Comparison of ENCODE assay signal across 8 cellular contexts in genomic region chr17:19263621-19264010, GRCh38. TPM values are rescaled to one million over a fixed set of nuclear protein-coding genes. Genes with fewer than 3 reads are reported as not detected.
A peak's percentile ranks its signal among the peaks of the same experiment; 100 is the strongest.
DNase-seq lines count a peak whose midpoint lies in the region; ATAC-seq and TF ChIP-seq lines count a peak whose summit lies in the region.

No MANE protein-coding gene starts in this region.

- peaks cover 13% of the 10 kb centered on the region for H3K4me1 ChIP-seq in RWPE2 (ENCODE audit: insufficient read depth, poor library complexity, severe bottlenecking)
- peaks cover 35 to 91% (median 64%) of the 10 kb centered on the region in 3 donors for H3K4me1 ChIP-seq in esophagus squamous epithelium
- peaks cover 63% of the 10 kb centered on the region for H3K4me1 ChIP-seq in muscle layer of colon (ENCODE audit: insufficient read depth, low read length)
- peaks cover 48% of the 10 kb centered on the region for H3K4me1 ChIP-seq in upper lobe of right lung
- no peaks in the 10 kb centered on the region for H3K4me1 ChIP-seq in CD8-positive, alpha-beta T cell (ENCODE audit: insufficient read depth, low read length)

- H3K27ac Mint-ChIP-seq in CD8-positive, alpha-beta T cell = no peak overlapping the region

- H3K36me3 Mint-ChIP-seq in CD8-positive, alpha-beta T cell = no peaks in the 10 kb centered on the region

- intact Hi-C loops in esophagus squamous epithelium (cut with DNase I) (no loop called here), upper lobe of right lung (cut with DNase I) (no loop called here)
- intact Hi-C loops in CD8-positive, alpha-beta T cell (cut with DNase I, micrococcal nuclease) = no loop called here

- H3K9me3 ChIP-seq in RWPE2 (ENCODE audit: severe bottlenecking) = no peaks in the 10 kb centered on the region
- no peaks in the 10 kb centered on the region for H3K9me3 ChIP-seq in esophagus squamous epithelium
- no peaks in the 10 kb centered on the region for H3K9me3 ChIP-seq in muscle layer of colon (ENCODE audit: low read length)
- H3K9me3 ChIP-seq in upper lobe of right lung = no peaks in the 10 kb centered on the region
- H3K9me3 ChIP-seq in CD8-positive, alpha-beta T cell (ENCODE audit: low read length) = no peaks in the 10 kb centered on the region

- no peak overlapping the region for H3K9ac ChIP-seq in muscle layer of colon (ENCODE audit: low read length)

- peaks cover 35% of the 10 kb centered on the region for H3K27me3 Mint-ChIP-seq in CD8-positive, alpha-beta T cell (ENCODE audit: low read depth)

- POLR2A ChIA-PET in CD8-positive, alpha-beta T cell (lab: Charles Lee) = no interaction called here

- TF ChIP-seq POLR2A in esophagus squamous epithelium (IDR thresholded peaks at IDR 0.05) = no peak

- H3K4me1 Mint-ChIP-seq in CD8-positive, alpha-beta T cell (ENCODE audit: low read depth) = no peaks in the 10 kb centered on the region

- ATAC-seq in RWPE2 (ENCODE audit: low read depth) (peak; percentile 36; the same call in 1 of the 3 replicates), upper lobe of right lung (peak; percentile 4), GM18861 (IDR thresholded peaks at IDR 0.05; ENCODE audit: unreplicated experiment) (no peak), GM19452 (IDR thresholded peaks at IDR 0.05; ENCODE audit: unreplicated experiment) (no peak)
- ATAC-seq in CD8-positive, alpha-beta T cell = no peak

- 17 to 32% methylated on average over 2 to 3 of the region's 3 CpGs for WGBS in esophagus squamous epithelium, 2 donors

- CTCF ChIA-PET in CD8-positive, alpha-beta T cell (lab: Charles Lee) = no interaction called here

- H3K4me3 Mint-ChIP-seq in CD8-positive, alpha-beta T cell = no peak overlapping the region

- TF ChIP-seq CTCF in RWPE2 (IDR thresholded peaks at IDR 0.05; ENCODE audit: poor library complexity, severe bottlenecking) (no peak), esophagus squamous epithelium (IDR thresholded peaks at IDR 0.05) (no peak), upper lobe of right lung (IDR thresholded peaks at IDR 0.05) (no peak)
- TF ChIP-seq CTCF in CD8-positive, alpha-beta T cell (IDR thresholded peaks at IDR 0.05) = no peak

- H3K4me3 ChIP-seq in RWPE2 (ENCODE audit: severe bottlenecking) (no peak overlapping the region), esophagus squamous epithelium (peak overlapping the region in 1 of 4 donors; percentile 15), muscle layer of colon (ENCODE audit: low read depth in 1 of 2, low read length in 2 of 2) (no peak overlapping the region), upper lobe of right lung (no peak overlapping the region)
- H3K4me3 ChIP-seq in CD8-positive, alpha-beta T cell (ENCODE audit: low read depth, low read length) = no peak overlapping the region

- H3K36me3 ChIP-seq in RWPE2 (ENCODE audit: low read depth) = peaks cover 4% of the 10 kb centered on the region; the same call in 1 of the 2 replicates
- H3K36me3 ChIP-seq in esophagus squamous epithelium = no peaks in the 10 kb centered on the region
- H3K36me3 ChIP-seq in muscle layer of colon (ENCODE audit: insufficient read depth, low read length) = no peaks in the 10 kb centered on the region
- no peaks in the 10 kb centered on the region for H3K36me3 ChIP-seq in upper lobe of right lung
- H3K36me3 ChIP-seq in CD8-positive, alpha-beta T cell (ENCODE audit: insufficient read depth, low read length) = no peaks in the 10 kb centered on the region

- H3K9me3 Mint-ChIP-seq in CD8-positive, alpha-beta T cell = no peaks in the 10 kb centered on the region

- no peaks in the 10 kb centered on the region for H3K27me3 ChIP-seq in RWPE2 (ENCODE audit: insufficient read depth, poor library complexity, severe bottlenecking)
- no peaks in the 10 kb centered on the region for H3K27me3 ChIP-seq in esophagus squamous epithelium
- no peaks in the 10 kb centered on the region for H3K27me3 ChIP-seq in muscle layer of colon (ENCODE audit: control insufficient read depth in 1 of 2, insufficient read depth in 2 of 2, low read length in 2 of 2)
- H3K27me3 ChIP-seq in upper lobe of right lung = no peaks in the 10 kb centered on the region
- H3K27me3 ChIP-seq in CD8-positive, alpha-beta T cell (ENCODE audit: insufficient read depth, low read length) = peaks cover 4% of the 10 kb centered on the region

- DNase-seq in RWPE2 (ENCODE audit: low spot score) (no peak), esophagus squamous epithelium (lab: John Stamatoyannopoulos, UW) (no peak), upper lobe of right lung (no peak), Kasumi-1 (lab: John Stamatoyannopoulos, UW) (no peak)
- no peak for DNase-seq in CD8-positive, alpha-beta T cell

- H3K27ac ChIP-seq in RWPE2 (ENCODE audit: poor library complexity, severe bottlenecking) (no peak overlapping the region), esophagus squamous epithelium (peak overlapping the region; percentile 57 to 89 (median 76)), muscle layer of colon (ENCODE audit: low read depth, low read length) (peak overlapping the region; percentile 94), upper lobe of right lung (peak overlapping the region; percentile 76)
- no peak overlapping the region for H3K27ac ChIP-seq in CD8-positive, alpha-beta T cell (ENCODE audit: low read depth, low read length)

RNA-seq across cellular contexts. Expression of gene EPN2, which starts 26.4 kb away (rescaled TPM):
- 10 to 100 TPM; 24.2 to 61.4 (median 56.1) TPM for total RNA-seq in esophagus squamous epithelium
- total RNA-seq in upper lobe of right lung = 54.5 TPM
- total RNA-seq in CD8-positive, alpha-beta T cell = 10 to 100 TPM in 1 of 2 experiments, 1 to 10 TPM in 1; 9.9 to 11.8 TPM

Comparison
In these comparisons a context has a peak if more than half of its experiments do, and no peak if none do; other contexts are left out.
1. ATAC-seq: peak in RWPE2 (single experiment) and upper lobe of right lung (single experiment); none in CD8-positive, alpha-beta T cell (single experiment), GM18861 (single experiment) and GM19452 (single experiment).
2. H3K27ac ChIP-seq: peak in esophagus squamous epithelium (4 of 4), muscle layer of colon (single experiment) and upper lobe of right lung (single experiment); none in RWPE2 (single experiment) and CD8-positive, alpha-beta T cell (single experiment).